Comparison of ENCODE assay signal across 25 cellular contexts in genomic region chr11:79362821-79363220, GRCh38.
"Had no signal": no experiment of that assay in that cellular context is flagged by ENCODE, and none has a peak within 500 bp of the region (broad histone marks: within the 10 kb centered on the region; RNA-seq: fewer than 3 reads in every experiment).

No MANE protein-coding gene starts in this region.

- H3K9me3 ChIP-seq: MG63 had no signal

- H3K9me3 Mint-ChIP-seq: activated CD4-positive, alpha-beta memory T cell treated with anti-CD3 and anti-CD28 coated beads, Interleukin-2, amount 10 ng/mL, durations not matched to agents 7 days and 5 days; activated naive CD4-positive, alpha-beta T cell treated with anti-CD3 and anti-CD28 coated beads for 36 hours; activated naive CD8-positive, alpha-beta T cell treated with anti-CD3 and anti-CD28 coated beads for 36 hours; activated T-helper 17 cell treated with anti-CD3 and anti-CD28 coated beads, Interleukin-2, amount 50 U/mL, for 72 hours had no signal

- H3K4me1 Mint-ChIP-seq: activated CD4-positive, alpha-beta memory T cell treated with anti-CD3 and anti-CD28 coated beads, Interleukin-2, amount 10 ng/mL, durations not matched to agents 7 days and 5 days; activated CD4-positive, alpha-beta T cell treated with anti-CD3 and anti-CD28 coated beads for 36 hours; activated naive CD8-positive, alpha-beta T cell treated with anti-CD3 and anti-CD28 coated beads for 36 hours; activated T-helper 17 cell treated with anti-CD3 and anti-CD28 coated beads, Interleukin-2, amount 50 U/mL, for 72 hours; T-cell had no signal

- H3K4me3 ChIP-seq: MG63, SK-N-MC had no signal

- H3K36me3 ChIP-seq: brain microvascular endothelial cell, MG63 had no signal

- H3K27ac Mint-ChIP-seq: activated CD4-positive, alpha-beta memory T cell treated with anti-CD3 and anti-CD28 coated beads, Interleukin-2, amount 10 ng/mL, durations not matched to agents 7 days and 5 days; activated CD4-positive, alpha-beta T cell treated with anti-CD3 and anti-CD28 coated beads for 36 hours; activated naive CD4-positive, alpha-beta T cell treated with anti-CD3 and anti-CD28 coated beads for 36 hours; activated naive CD8-positive, alpha-beta T cell treated with anti-CD3 and anti-CD28 coated beads for 36 hours; activated T-helper 17 cell treated with anti-CD3 and anti-CD28 coated beads, Interleukin-2, amount 50 U/mL, for 72 hours; T-cell had no signal

- H3K27me3 Mint-ChIP-seq: activated CD4-positive, alpha-beta memory T cell treated with anti-CD3 and anti-CD28 coated beads, Interleukin-2, amount 10 ng/mL, durations not matched to agents 7 days and 5 days; activated naive CD8-positive, alpha-beta T cell treated with anti-CD3 and anti-CD28 coated beads for 36 hours had no signal

- H3K4me3 Mint-ChIP-seq: activated CD4-positive, alpha-beta memory T cell treated with anti-CD3 and anti-CD28 coated beads, Interleukin-2, amount 10 ng/mL, durations not matched to agents 7 days and 5 days; activated CD4-positive, alpha-beta T cell treated with anti-CD3 and anti-CD28 coated beads for 36 hours; activated naive CD4-positive, alpha-beta T cell treated with anti-CD3 and anti-CD28 coated beads for 36 hours; activated naive CD8-positive, alpha-beta T cell treated with anti-CD3 and anti-CD28 coated beads for 36 hours; activated T-helper 17 cell treated with anti-CD3 and anti-CD28 coated beads, Interleukin-2, amount 50 U/mL, for 72 hours; T-cell had no signal

- H3K27ac ChIP-seq: brain microvascular endothelial cell, KMS-11, SK-N-MC, VCaP had no signal

- ATAC-seq: activated CD4-positive, alpha-beta T cell treated with anti-CD3 and anti-CD28 coated beads for 36 hours; activated T-helper 17 cell treated with anti-CD3 and anti-CD28 coated beads, Interleukin-2, amount 50 U/mL, for 72 hours; Right ventricle myocardium inferior; T-cell had no signal

- H3K36me3 Mint-ChIP-seq: activated naive CD8-positive, alpha-beta T cell treated with anti-CD3 and anti-CD28 coated beads for 36 hours; T-cell had no signal

- H3K27me3 ChIP-seq: brain microvascular endothelial cell, MG63 had no signal

- DNase-seq: activated CD4-positive, alpha-beta memory T cell treated with anti-CD3 and anti-CD28 coated beads, Interleukin-2, amount 10 ng/mL, durations not matched to agents 7 days and 5 days; activated CD4-positive, alpha-beta T cell treated with anti-CD3 and anti-CD28 coated beads for 36 hours; activated CD4-positive, alpha-beta T cell treated with anti-CD3 and anti-CD28 coated beads, Interleukin-2, amount 50 U/mL, for 1 hour; activated CD4-positive, CD25-positive, alpha-beta regulatory T cell; activated gamma-delta T cell; activated naive CD4-positive, alpha-beta T cell treated with anti-CD3 and anti-CD28 coated beads for 36 hours; activated naive CD8-positive, alpha-beta T cell treated with anti-CD3 and anti-CD28 coated beads for 36 hours; activated T-cell treated with anti-CD3 and anti-CD28 coated beads for 4 hours; activated T-cell treated with anti-CD3 and anti-CD28 coated beads, Interleukin-2, amount 50 U/mL, for 48 hours; brain microvascular endothelial cell; central memory CD4-positive, alpha-beta T cell; MG63; MV-4-11; NCI-H1092 treated with DMSO at 0.1 percent for 48 hours; NCI-H1417 treated with DMSO at 0.1 percent for 48 hours; NCI-H1694; NCI-H2029; NCI-H510A treated with DMSO at 0.1 percent for 48 hours; T-cell; T-helper 2 cell had no signal
